ENCODE assay signal across 9 cellular contexts in genomic region chr11:33633251-33634003, GRCh38.
A peak's percentile ranks its signal among the peaks of the same experiment; 100 is the strongest.
DNase-seq lines count a peak whose midpoint lies in the region; ATAC-seq and TF ChIP-seq lines count a peak whose summit lies in the region.
"Had no signal": no experiment of that assay in that cellular context is flagged by ENCODE, and none has a peak within 500 bp of the region (broad histone marks: within the 10 kb centered on the region; RNA-seq: fewer than 3 reads in every experiment).

No MANE protein-coding gene starts in this region.

- intact Hi-C loops in dendritic cell treated with granulocyte-macrophage colony-stimulating factor and Interleukin-4, amounts not matched to agents 40 ng/mL and 50 ng/mL, for 4 days (cut with micrococcal nuclease), result no loop called here

- peaks cover 60% of the 10 kb centered on the region for H3K4me1 Mint-ChIP-seq in dendritic cell treated with granulocyte-macrophage colony-stimulating factor and Interleukin-4, amounts not matched to agents 40 ng/mL and 50 ng/mL, for 4 days (ENCODE audit: low read depth)

- no peaks in the 10 kb centered on the region for H3K9me3 ChIP-seq in SJCRH30 (replicated peaks)

- H3K9me3 Mint-ChIP-seq in dendritic cell treated with granulocyte-macrophage colony-stimulating factor and Interleukin-4, amounts not matched to agents 40 ng/mL and 50 ng/mL, for 4 days, result peaks cover 4% of the 10 kb centered on the region

- no peak for TF ChIP-seq CTCF in HFF-Myc (IDR thresholded peaks at IDR 0.05; ENCODE audit: low read depth, low read length, missing control alignments)

- no peaks in the 10 kb centered on the region for H3K27me3 ChIP-seq in SJCRH30

- ATAC-seq in GM21723 (IDR thresholded peaks at IDR 0.05; ENCODE audit: unreplicated experiment), result no peak

- peak overlapping the region; percentile 58 for H3K27ac Mint-ChIP-seq in dendritic cell treated with granulocyte-macrophage colony-stimulating factor and Interleukin-4, amounts not matched to agents 40 ng/mL and 50 ng/mL, for 4 days

- H3K4me3 ChIP-seq in HFF-Myc (replicated peaks; ENCODE audit: low read depth, low read length) (no peak overlapping the region), SJCRH30 (no peak overlapping the region)

- H3K36me3 ChIP-seq in SJCRH30, result no peaks in the 10 kb centered on the region

- peaks cover 10% of the 10 kb centered on the region for H3K27me3 Mint-ChIP-seq in dendritic cell treated with granulocyte-macrophage colony-stimulating factor and Interleukin-4, amounts not matched to agents 40 ng/mL and 50 ng/mL, for 4 days

- H3K36me3 Mint-ChIP-seq in dendritic cell treated with granulocyte-macrophage colony-stimulating factor and Interleukin-4, amounts not matched to agents 40 ng/mL and 50 ng/mL, for 4 days (ENCODE audit: low read depth), result no peaks in the 10 kb centered on the region

- DNase-seq in HFF-Myc (ENCODE audit: extremely low read depth, low read depth) (peak; percentile 42), NCI-H345 (lab: John Stamatoyannopoulos, UW) (peak; percentile 94), putamen (ENCODE audit: low spot score) (peak; percentile 30), SJCRH30 (no peak)
- DNase-seq in activated naive CD4-positive, alpha-beta T cell treated with Interleukin-2 at 50 U/mL for 16 hours, result no peak
- DNase-seq in activated effector memory CD4-positive, alpha-beta T cell treated with anti-CD3 and anti-CD28 coated beads, Interleukin-2, amount 50 U/mL, for 16 hours, result no peak
- DNase-seq: effector memory CD4-positive, alpha-beta T cell had no signal

- no peak overlapping the region for H3K27ac ChIP-seq in SJCRH30

- H3K4me3 Mint-ChIP-seq in dendritic cell treated with granulocyte-macrophage colony-stimulating factor and Interleukin-4, amounts not matched to agents 40 ng/mL and 50 ng/mL, for 4 days, result no peak overlapping the region

- no peaks in the 10 kb centered on the region for H3K4me1 ChIP-seq in SJCRH30

Comparison
In these comparisons a context has a peak if more than half of its experiments do, and no peak if none do; other contexts are left out.
1. DNase-seq: peak in HFF-Myc (single experiment), NCI-H345 (single experiment) and putamen (single experiment); none in SJCRH30 (0 of 2), activated naive CD4-positive, alpha-beta T cell treated with Interleukin-2 at 50 U/mL for 16 hours (single experiment) and activated effector memory CD4-positive, alpha-beta T cell treated with anti-CD3 and anti-CD28 coated beads, Interleukin-2, amount 50 U/mL, for 16 hours (single experiment).